Comparison of ENCODE assay signal across 26 cellular contexts in the genomic region with DNA sequence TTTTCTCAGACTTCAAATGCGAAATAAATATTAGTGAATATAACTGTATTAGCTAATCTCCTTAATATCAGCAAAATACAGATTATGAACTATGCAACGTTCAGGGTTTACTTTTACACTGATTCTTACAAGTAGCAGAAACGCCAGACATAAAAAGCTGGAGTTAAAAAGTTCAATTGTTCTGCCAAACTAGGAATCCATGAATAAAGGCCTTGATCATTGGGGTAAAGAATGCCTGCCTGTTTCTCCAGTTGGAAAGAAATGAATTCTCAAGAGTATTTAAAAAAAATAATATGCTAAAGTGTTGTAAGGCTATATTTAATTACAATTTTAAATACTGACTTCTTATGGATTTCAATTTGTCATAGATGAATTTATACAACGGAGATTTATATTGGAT.
"Had no signal": no experiment of that assay in that cellular context is flagged by ENCODE, and none has a peak within 500 bp of the region (broad histone marks: within the 10 kb centered on the region; RNA-seq: fewer than 3 reads in every experiment).

No MANE protein-coding gene starts in this region.

- H3K27ac Mint-ChIP-seq: activated CD4-positive, alpha-beta memory T cell treated with anti-CD3 and anti-CD28 coated beads, Interleukin-2, amount 10 ng/mL, durations not matched to agents 7 days and 5 days; activated CD4-positive, alpha-beta T cell treated with anti-CD3 and anti-CD28 coated beads, Interleukin-2, amount 10 ng/mL, durations not matched to agents 7 days and 5 days; activated naive CD4-positive, alpha-beta T cell treated with anti-CD3 and anti-CD28 coated beads, Interleukin-2, amount 10 ng/mL, durations not matched to agents 7 days and 5 days; activated naive CD4-positive, alpha-beta T cell treated with anti-CD3 and anti-CD28 coated beads, Interleukin-2, amount 50 U/mL, for 72 hours; activated naive CD8-positive, alpha-beta T cell treated with anti-CD3 and anti-CD28 coated beads, Interleukin-2, amount 10 ng/mL, durations not matched to agents 7 days and 5 days; activated T-cell treated with anti-CD3 and anti-CD28 coated beads, Interleukin-2, amount 50 U/mL, for 24 hours; activated T-cell treated with anti-CD3 and anti-CD28 coated beads, Interleukin-2, amount 50 U/mL, for 72 hours; brain; endodermal cell; WTC11 had no signal

- H3K4me3 Mint-ChIP-seq: activated CD4-positive, alpha-beta memory T cell treated with anti-CD3 and anti-CD28 coated beads, Interleukin-2, amount 10 ng/mL, durations not matched to agents 7 days and 5 days; activated CD4-positive, alpha-beta T cell treated with anti-CD3 and anti-CD28 coated beads, Interleukin-2, amount 10 ng/mL, durations not matched to agents 7 days and 5 days; activated naive CD4-positive, alpha-beta T cell treated with anti-CD3 and anti-CD28 coated beads, Interleukin-2, amount 10 ng/mL, durations not matched to agents 7 days and 5 days; activated naive CD8-positive, alpha-beta T cell treated with anti-CD3 and anti-CD28 coated beads, Interleukin-2, amount 10 ng/mL, durations not matched to agents 7 days and 5 days; activated T-cell treated with anti-CD3 and anti-CD28 coated beads, Interleukin-2, amount 50 U/mL, for 24 hours; activated T-cell treated with anti-CD3 and anti-CD28 coated beads, Interleukin-2, amount 50 U/mL, for 72 hours; brain; endodermal cell; WTC11 had no signal

- H3K9me3 Mint-ChIP-seq: activated CD4-positive, alpha-beta memory T cell treated with anti-CD3 and anti-CD28 coated beads, Interleukin-2, amount 10 ng/mL, durations not matched to agents 7 days and 5 days; activated CD4-positive, alpha-beta T cell treated with anti-CD3 and anti-CD28 coated beads, Interleukin-2, amount 10 ng/mL, durations not matched to agents 7 days and 5 days; activated naive CD4-positive, alpha-beta T cell treated with anti-CD3 and anti-CD28 coated beads, Interleukin-2, amount 50 U/mL, for 72 hours; activated naive CD8-positive, alpha-beta T cell treated with anti-CD3 and anti-CD28 coated beads, Interleukin-2, amount 10 ng/mL, durations not matched to agents 7 days and 5 days; activated T-cell treated with anti-CD3 and anti-CD28 coated beads, Interleukin-2, amount 50 U/mL, for 24 hours; endodermal cell had no signal

- H3K27me3 Mint-ChIP-seq: activated CD4-positive, alpha-beta memory T cell treated with anti-CD3 and anti-CD28 coated beads, Interleukin-2, amount 10 ng/mL, durations not matched to agents 7 days and 5 days; activated CD4-positive, alpha-beta T cell treated with anti-CD3 and anti-CD28 coated beads, Interleukin-2, amount 10 ng/mL, durations not matched to agents 7 days and 5 days; activated naive CD4-positive, alpha-beta T cell treated with anti-CD3 and anti-CD28 coated beads, Interleukin-2, amount 10 ng/mL, durations not matched to agents 7 days and 5 days; activated naive CD8-positive, alpha-beta T cell treated with anti-CD3 and anti-CD28 coated beads, Interleukin-2, amount 10 ng/mL, durations not matched to agents 7 days and 5 days had no signal

- ATAC-seq: activated naive CD4-positive, alpha-beta T cell treated with anti-CD3 and anti-CD28 coated beads, Interleukin-2, amount 50 U/mL, for 72 hours; activated T-cell treated with anti-CD3 and anti-CD28 coated beads, Interleukin-2, amount 50 U/mL, for 72 hours; foreskin keratinocyte; gastroesophageal sphincter; WTC11 had no signal

- H3K36me3 Mint-ChIP-seq: activated naive CD4-positive, alpha-beta T cell treated with anti-CD3 and anti-CD28 coated beads, Interleukin-2, amount 10 ng/mL, durations not matched to agents 7 days and 5 days; activated naive CD4-positive, alpha-beta T cell treated with anti-CD3 and anti-CD28 coated beads, Interleukin-2, amount 50 U/mL, for 72 hours; activated naive CD8-positive, alpha-beta T cell treated with anti-CD3 and anti-CD28 coated beads, Interleukin-2, amount 10 ng/mL, durations not matched to agents 7 days and 5 days; brain had no signal

- DNase-seq: activated CD4-positive, alpha-beta memory T cell treated with anti-CD3 and anti-CD28 coated beads, Interleukin-2, amount 10 ng/mL, durations not matched to agents 7 days and 5 days; activated CD4-positive, alpha-beta T cell treated with anti-CD3 and anti-CD28 coated beads for 1 hour; activated CD4-positive, alpha-beta T cell treated with anti-CD3 and anti-CD28 coated beads for 4 hours; activated CD4-positive, alpha-beta T cell treated with anti-CD3 and anti-CD28 coated beads, Interleukin-2, amount 10 ng/mL, durations not matched to agents 7 days and 5 days; activated CD4-positive, alpha-beta T cell treated with anti-CD3 and anti-CD28 coated beads, Interleukin-2, amount 50 U/mL, for 4 hours; activated CD8-positive, alpha-beta memory T cell treated with anti-CD3 and anti-CD28 coated beads, Interleukin-2, amount 50 U/mL, for 48 hours; activated gamma-delta T cell; activated naive CD4-positive, alpha-beta T cell; activated naive CD4-positive, alpha-beta T cell treated with anti-CD3 and anti-CD28 coated beads, Interleukin-2, amount 10 ng/mL, durations not matched to agents 7 days and 5 days; activated naive CD8-positive, alpha-beta T cell treated with anti-CD3 and anti-CD28 coated beads, Interleukin-2, amount 10 ng/mL, durations not matched to agents 7 days and 5 days; activated T-cell treated with anti-CD3 and anti-CD28 coated beads for 4 hours; activated T-cell treated with anti-CD3 and anti-CD28 coated beads, Interleukin-2, amount 50 U/mL, for 24 hours; activated T-cell treated with anti-CD3 and anti-CD28 coated beads, Interleukin-2, amount 50 U/mL, for 72 hours; central memory CD4-positive, alpha-beta T cell; cerebellar nuclear complex; colonic mucosa; effector memory CD4-positive, alpha-beta T cell; endodermal cell; erythroblast; foreskin keratinocyte; head of caudate nucleus; T-helper 2 cell had no signal

- H3K4me1 Mint-ChIP-seq: activated CD4-positive, alpha-beta memory T cell treated with anti-CD3 and anti-CD28 coated beads, Interleukin-2, amount 10 ng/mL, durations not matched to agents 7 days and 5 days; activated CD4-positive, alpha-beta T cell treated with anti-CD3 and anti-CD28 coated beads, Interleukin-2, amount 10 ng/mL, durations not matched to agents 7 days and 5 days; activated naive CD4-positive, alpha-beta T cell treated with anti-CD3 and anti-CD28 coated beads, Interleukin-2, amount 10 ng/mL, durations not matched to agents 7 days and 5 days; activated naive CD8-positive, alpha-beta T cell treated with anti-CD3 and anti-CD28 coated beads, Interleukin-2, amount 10 ng/mL, durations not matched to agents 7 days and 5 days; brain; endodermal cell had no signal
